Comparison of ENCODE assay signal across 12 cellular contexts in genomic region chr11:61718046-61718531, GRCh38. TPM values are rescaled to one million over a fixed set of nuclear protein-coding genes. Genes with fewer than 3 reads are reported as not detected.
DNase-seq lines count a peak whose midpoint lies in the region; ATAC-seq and TF ChIP-seq lines count a peak whose summit lies in the region.
"Had no signal": no experiment of that assay in that cellular context is flagged by ENCODE, and none has a peak within 500 bp of the region (broad histone marks: within the 10 kb centered on the region; RNA-seq: fewer than 3 reads in every experiment).

No MANE protein-coding gene starts in this region.

- intact Hi-C loops in left ventricle myocardium superior (cut with micrococcal nuclease) (no loop called here), psoas muscle (cut with DNase I) (no loop called here)

- TF ChIP-seq CTCF in WI38 (IDR thresholded peaks at IDR 0.05; ENCODE audit: low read depth, low read length) (no peak), psoas muscle (IDR thresholded peaks at IDR 0.05) (no peak)

- ATAC-seq in left ventricle myocardium superior (peak; percentile 18), psoas muscle (peak in 2 of 4 donors; percentile 26 to 37), GM18867 (IDR thresholded peaks at IDR 0.05; ENCODE audit: unreplicated experiment) (no peak)

- no peak overlapping the region for H3K27ac ChIP-seq in psoas muscle
- H3K27ac ChIP-seq: RWPE1 had no signal

- no peaks in the 10 kb centered on the region for H3K9me3 ChIP-seq in psoas muscle

- no peaks in the 10 kb centered on the region for H3K36me3 ChIP-seq in psoas muscle (ENCODE audit: insufficient read depth in 1 of 2, low read depth in 1 of 2)

- WGBS in psoas muscle, 3 donors: 29 to 46% (median 33%) methylated on average over 6 to 9 of the region's 9 CpGs

- no peaks in the 10 kb centered on the region for H3K4me1 ChIP-seq in psoas muscle

- DNase-seq in AG20443 (ENCODE audit: low spot score) (peak; percentile 32), left ventricle myocardium superior (no peak), psoas muscle (no peak), COLO668 (lab: John Stamatoyannopoulos, UW; ENCODE audit: unreplicated experiment) (no peak), A172 (ENCODE audit: low spot score) (no peak)
- DNase-seq in stimulated activated CD4-positive, alpha-beta T cell treated with anti-CD3 and anti-CD28 coated beads, Interleukin-1b, Interleukin-23, amount 100 ng/mL, for 48 hours: no peak
- DNase-seq: activated CD4-positive, alpha-beta memory T cell treated with anti-CD3 and anti-CD28 coated beads, Interleukin-2, amount 10 ng/mL, durations not matched to agents 7 days and 5 days; NCI-H2081 treated with DMSO at 0.1 percent for 48 hours; stimulated activated naive CD4-positive, alpha-beta T cell treated with Interleukin-2 at 50 U/mL for 16 hours had no signal

- peak overlapping the region; percentile 29; the same call in 1 of the 2 replicates for H3K4me3 ChIP-seq in WI38 (ENCODE audit: low read depth, low read length)
- H3K4me3 ChIP-seq in psoas muscle: peak overlapping the region; percentile 50

- H3K27me3 ChIP-seq in psoas muscle (ENCODE audit: insufficient read depth in 3 of 3, low read length in 2 of 3): no peaks in the 10 kb centered on the region

RNA-seq across cellular contexts. Expression of gene MYRF, which starts 34.3 kb away (rescaled TPM):
- total RNA-seq in left ventricle myocardium superior (2.1 TPM), psoas muscle (under 1 TPM in 3 of 4 donors, not detected in 1; 0.15 to 0.24 (median 0.24) TPM)
- under 1 TPM; 0.01 to 0.08 (median 0.08) TPM for polyA plus RNA-seq in psoas muscle
- total RNA-seq in A172 (2014; rRNA removed; shearing (Covaris generic)): 0.98 and 1.4 TPM in 2 replicates

RNA-seq across cellular contexts. Expression of gene DAGLA, which starts 37.9 kb away (rescaled TPM):
- total RNA-seq in left ventricle myocardium superior (5.5 TPM), psoas muscle (1 to 10 TPM; 1.9 to 5.1 (median 3.3) TPM)
- 1 to 10 TPM in 2 of 3 donors, under 1 TPM in 1; 0.57 to 2.1 (median 1.7) TPM for polyA plus RNA-seq in psoas muscle
- total RNA-seq in A172 (2014; rRNA removed; shearing (Covaris generic)): 0.09 and 1.2 TPM in 2 replicates
